1 cellular context compared by ENCODE assay signal in the genomic region with DNA sequence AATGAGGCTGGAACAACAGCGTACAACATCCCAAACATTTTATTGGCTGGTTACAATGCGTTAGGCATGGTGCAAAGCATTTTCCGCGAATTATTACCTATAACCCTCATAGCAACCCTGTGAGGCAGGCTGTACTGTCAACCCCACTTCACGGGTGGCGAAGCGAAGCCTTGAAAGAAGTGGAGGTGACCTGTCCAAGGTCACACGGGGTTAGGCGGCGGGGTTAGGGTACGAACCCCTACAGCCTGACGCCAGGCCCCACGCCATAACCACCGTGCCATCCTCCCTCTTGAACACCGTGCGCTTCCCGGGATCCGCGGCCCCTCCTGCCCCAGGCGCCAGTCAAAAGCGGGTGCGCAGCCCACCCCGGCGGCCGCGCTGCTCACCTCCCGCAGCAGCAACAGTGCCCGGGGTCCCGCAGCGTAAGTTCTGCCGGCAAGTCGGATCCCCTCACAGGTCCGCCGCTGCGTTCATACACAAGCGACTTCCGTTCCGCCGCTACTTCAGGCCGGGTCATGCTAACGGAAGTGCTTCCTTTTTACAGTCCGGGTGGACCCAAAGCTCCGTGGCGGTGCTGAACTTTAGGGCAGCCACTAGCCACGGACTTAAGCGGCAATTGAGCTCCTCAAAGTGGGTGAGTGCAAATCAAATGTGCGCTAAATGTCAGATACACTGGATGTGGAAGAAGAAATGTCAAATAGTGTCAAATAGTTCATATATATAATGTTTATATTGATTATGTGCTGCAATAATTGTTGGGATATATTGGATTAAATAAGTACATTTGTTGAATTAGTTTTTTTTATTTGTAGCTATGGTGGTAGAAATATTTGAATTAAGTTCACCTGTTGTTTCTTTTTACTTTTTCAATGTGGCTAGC.
TF ChIP-seq lines count a peak whose summit lies in the region.

A gene with protein sequence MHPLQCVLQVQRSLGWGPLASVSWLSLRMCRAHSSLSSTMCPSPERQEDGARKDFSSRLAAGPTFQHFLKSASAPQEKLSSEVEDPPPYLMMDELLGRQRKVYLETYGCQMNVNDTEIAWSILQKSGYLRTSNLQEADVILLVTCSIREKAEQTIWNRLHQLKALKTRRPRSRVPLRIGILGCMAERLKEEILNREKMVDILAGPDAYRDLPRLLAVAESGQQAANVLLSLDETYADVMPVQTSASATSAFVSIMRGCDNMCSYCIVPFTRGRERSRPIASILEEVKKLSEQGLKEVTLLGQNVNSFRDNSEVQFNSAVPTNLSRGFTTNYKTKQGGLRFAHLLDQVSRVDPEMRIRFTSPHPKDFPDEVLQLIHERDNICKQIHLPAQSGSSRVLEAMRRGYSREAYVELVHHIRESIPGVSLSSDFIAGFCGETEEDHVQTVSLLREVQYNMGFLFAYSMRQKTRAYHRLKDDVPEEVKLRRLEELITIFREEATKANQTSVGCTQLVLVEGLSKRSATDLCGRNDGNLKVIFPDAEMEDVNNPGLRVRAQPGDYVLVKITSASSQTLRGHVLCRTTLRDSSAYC (minus strand): TSS at position 478 of the 880 bp plus-strand sequence. CDS start 4,455 bp downstream, outside the sequence.

TF ChIP-seq in HEK293, 187 proteins besides CTCF, POLR2A, EP300 and RAD21 (continued from another document and continues in another):
- TF ChIP-seq, protein P1, sequence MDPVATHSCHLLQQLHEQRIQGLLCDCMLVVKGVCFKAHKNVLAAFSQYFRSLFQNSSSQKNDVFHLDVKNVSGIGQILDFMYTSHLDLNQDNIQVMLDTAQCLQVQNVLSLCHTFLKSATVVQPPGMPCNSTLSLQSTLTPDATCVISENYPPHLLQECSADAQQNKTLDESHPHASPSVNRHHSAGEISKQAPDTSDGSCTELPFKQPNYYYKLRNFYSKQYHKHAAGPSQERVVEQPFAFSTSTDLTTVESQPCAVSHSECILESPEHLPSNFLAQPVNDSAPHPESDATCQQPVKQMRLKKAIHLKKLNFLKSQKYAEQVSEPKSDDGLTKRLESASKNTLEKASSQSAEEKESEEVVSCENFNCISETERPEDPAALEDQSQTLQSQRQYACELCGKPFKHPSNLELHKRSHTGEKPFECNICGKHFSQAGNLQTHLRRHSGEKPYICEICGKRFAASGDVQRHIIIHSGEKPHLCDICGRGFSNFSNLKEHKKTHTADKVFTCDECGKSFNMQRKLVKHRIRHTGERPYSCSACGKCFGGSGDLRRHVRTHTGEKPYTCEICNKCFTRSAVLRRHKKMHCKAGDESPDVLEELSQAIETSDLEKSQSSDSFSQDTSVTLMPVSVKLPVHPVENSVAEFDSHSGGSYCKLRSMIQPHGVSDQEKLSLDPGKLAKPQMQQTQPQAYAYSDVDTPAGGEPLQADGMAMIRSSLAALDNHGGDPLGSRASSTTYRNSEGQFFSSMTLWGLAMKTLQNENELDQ (tag by site-specific recombination; IDR thresholded peaks at IDR 0.05; ENCODE audit: low read depth) = no peak
- TF ChIP-seq TRIM28 (IDR thresholded peaks at IDR 0.05; ENCODE audit: borderline replicate concordance, low read length) (peak; percentile 72; the same call in 1 of the 2 replicates), ZSCAN16 (tag by site-specific recombination; IDR thresholded peaks at IDR 0.05) (peak; percentile 46; the same call in 1 of the 2 replicates), ZNF707 (tag by site-specific recombination; IDR thresholded peaks at IDR 0.05) (no peak), KLF1 (tag by site-specific recombination; IDR thresholded peaks at IDR 0.05) (peak; percentile 12; the same call in 1 of the 2 replicates), ZNF341 (tag by site-specific recombination; IDR thresholded peaks at IDR 0.05; ENCODE audit: low read depth) (no peak), ZNF76 (tag by site-specific recombination; IDR thresholded peaks at IDR 0.05; ENCODE audit: borderline replicate concordance, low read depth) (peak; percentile 84; the same call in 1 of the 2 replicates), TCF7L2 (IDR thresholded peaks at IDR 0.05; ENCODE audit: borderline replicate concordance, low read depth, low read length) (no peak), ZNF221 (tag by site-specific recombination; IDR thresholded peaks at IDR 0.05; ENCODE audit: borderline replicate concordance) (no peak), KLF9 (tag by site-specific recombination; IDR thresholded peaks at IDR 0.05; ENCODE audit: low read depth) (peak; percentile 62), ZNF292 (tag by site-specific recombination; IDR thresholded peaks at IDR 0.05; ENCODE audit: borderline replicate concordance, low read depth) (no peak), ZNF23 (tag by site-specific recombination; IDR thresholded peaks at IDR 0.05; ENCODE audit: borderline replicate concordance) (no peak), ZNF510 (tag by site-specific recombination; IDR thresholded peaks at IDR 0.05; ENCODE audit: insufficient replicate concordance) (no peak), ZNF777 (tag by site-specific recombination; IDR thresholded peaks at IDR 0.05; ENCODE audit: borderline replicate concordance) (no peak), ZNF529 (tag by site-specific recombination; IDR thresholded peaks at IDR 0.05; ENCODE audit: insufficient replicate concordance) (no peak), ZNF184 (tag by site-specific recombination; IDR thresholded peaks at IDR 0.05) (peak; percentile 78; the same call in 1 of the 2 replicates), ZNF544 (tag by site-specific recombination; IDR thresholded peaks at IDR 0.05) (no peak), ZFP69B (tag by site-specific recombination; IDR thresholded peaks at IDR 0.05) (peak; percentile 93), ZNF791 (tag by site-specific recombination; IDR thresholded peaks at IDR 0.05) (no peak), ZIC2 (tag by site-specific recombination; IDR thresholded peaks at IDR 0.05) (peak; percentile 59), ZBTB7A (tag by site-specific recombination; IDR thresholded peaks at IDR 0.05; ENCODE audit: low read depth) (peak; percentile 76), ZNF10 (tag by site-specific recombination; IDR thresholded peaks at IDR 0.05) (no peak; the same call in 1 of the 2 replicates), ZNF571 (tag by site-specific recombination; IDR thresholded peaks at IDR 0.05) (no peak), ZNF157 (tag by site-specific recombination; IDR thresholded peaks at IDR 0.05) (no peak), ZXDB (tag by site-specific recombination; IDR thresholded peaks at IDR 0.05) (peak; percentile 97), ZNF426 (tag by site-specific recombination; IDR thresholded peaks at IDR 0.05) (no peak), KLF7 (tag by site-specific recombination; IDR thresholded peaks at IDR 0.05; ENCODE audit: borderline replicate concordance) (peak; percentile 87; the same call in 1 of the 2 replicates), ZNF394 (tag by site-specific recombination; IDR thresholded peaks at IDR 0.05; ENCODE audit: borderline replicate concordance) (peak; percentile 89), ZNF501 (tag by site-specific recombination; IDR thresholded peaks at IDR 0.05) (peak; percentile 96), YY1 (tag by site-specific recombination; IDR thresholded peaks at IDR 0.05) (peak; percentile 87), ZNF169 (tag by site-specific recombination; IDR thresholded peaks at IDR 0.05) (no peak), ZFP3 (tag by site-specific recombination; IDR thresholded peaks at IDR 0.05; ENCODE audit: low read depth) (no peak), ZNF677 (tag by site-specific recombination; IDR thresholded peaks at IDR 0.05) (no peak), ZNF155 (tag by site-specific recombination; IDR thresholded peaks at IDR 0.05) (no peak), ZNF404 (tag by site-specific recombination; IDR thresholded peaks at IDR 0.05) (no peak), ZNF561 (tag by site-specific recombination; IDR thresholded peaks at IDR 0.05; ENCODE audit: borderline replicate concordance) (peak; percentile 95; the same call in 1 of the 2 replicates), ZBTB1 (tag by site-specific recombination; IDR thresholded peaks at IDR 0.05) (0 out of 2 replicates have a peak, but pooled peaks have one; percentile 28), EGR2 (tag by site-specific recombination; IDR thresholded peaks at IDR 0.05; ENCODE audit: low read depth) (no peak), ZNF266 (tag by site-specific recombination; IDR thresholded peaks at IDR 0.05; ENCODE audit: low read depth) (no peak)
- TF ChIP-seq, protein P2, sequence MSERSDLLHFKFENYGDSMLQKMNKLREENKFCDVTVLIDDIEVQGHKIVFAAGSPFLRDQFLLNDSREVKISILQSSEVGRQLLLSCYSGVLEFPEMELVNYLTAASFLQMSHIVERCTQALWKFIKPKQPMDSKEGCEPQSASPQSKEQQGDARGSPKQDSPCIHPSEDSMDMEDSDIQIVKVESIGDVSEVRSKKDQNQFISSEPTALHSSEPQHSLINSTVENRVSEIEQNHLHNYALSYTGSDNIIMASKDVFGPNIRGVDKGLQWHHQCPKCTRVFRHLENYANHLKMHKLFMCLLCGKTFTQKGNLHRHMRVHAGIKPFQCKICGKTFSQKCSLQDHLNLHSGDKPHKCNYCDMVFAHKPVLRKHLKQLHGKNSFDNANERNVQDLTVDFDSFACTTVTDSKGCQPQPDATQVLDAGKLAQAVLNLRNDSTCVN (tag by site-specific recombination; optimal IDR thresholded peaks at IDR 0.05) = peak; percentile 48
- TF ChIP-seq, protein P3, sequence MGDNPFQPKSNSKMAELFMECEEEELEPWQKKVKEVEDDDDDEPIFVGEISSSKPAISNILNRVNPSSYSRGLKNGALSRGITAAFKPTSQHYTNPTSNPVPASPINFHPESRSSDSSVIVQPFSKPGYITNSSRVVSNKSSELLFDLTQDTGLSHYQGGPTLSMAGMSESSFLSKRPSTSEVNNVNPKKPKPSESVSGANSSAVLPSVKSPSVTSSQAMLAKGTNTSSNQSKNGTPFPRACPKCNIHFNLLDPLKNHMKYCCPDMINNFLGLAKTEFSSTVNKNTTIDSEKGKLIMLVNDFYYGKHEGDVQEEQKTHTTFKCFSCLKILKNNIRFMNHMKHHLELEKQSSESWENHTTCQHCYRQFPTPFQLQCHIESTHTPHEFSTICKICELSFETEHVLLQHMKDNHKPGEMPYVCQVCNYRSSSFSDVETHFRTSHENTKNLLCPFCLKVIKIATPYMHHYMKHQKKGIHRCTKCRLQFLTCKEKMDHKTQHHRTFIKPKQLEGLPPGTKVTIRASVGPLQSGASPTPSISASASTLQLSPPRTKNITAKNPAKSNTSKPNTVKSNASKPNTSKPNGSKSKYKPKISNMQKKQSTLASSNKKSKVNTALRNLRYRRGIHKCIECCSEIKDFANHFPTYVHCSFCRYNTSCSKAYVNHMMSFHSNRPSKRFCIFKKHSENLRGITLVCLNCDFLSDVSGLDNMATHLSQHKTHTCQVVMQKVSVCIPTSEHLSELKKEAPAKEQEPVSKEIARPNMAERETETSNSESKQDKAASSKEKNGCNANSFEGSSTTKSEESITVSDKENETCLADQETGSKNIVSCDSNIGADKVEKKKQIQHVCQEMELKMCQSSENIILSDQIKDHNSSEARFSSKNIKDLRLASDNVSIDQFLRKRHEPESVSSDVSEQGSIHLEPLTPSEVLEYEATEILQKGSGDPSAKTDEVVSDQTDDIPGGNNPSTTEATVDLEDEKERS (tag by site-specific recombination; IDR thresholded peaks at IDR 0.05) = no peak
- TF ChIP-seq, protein P4, sequence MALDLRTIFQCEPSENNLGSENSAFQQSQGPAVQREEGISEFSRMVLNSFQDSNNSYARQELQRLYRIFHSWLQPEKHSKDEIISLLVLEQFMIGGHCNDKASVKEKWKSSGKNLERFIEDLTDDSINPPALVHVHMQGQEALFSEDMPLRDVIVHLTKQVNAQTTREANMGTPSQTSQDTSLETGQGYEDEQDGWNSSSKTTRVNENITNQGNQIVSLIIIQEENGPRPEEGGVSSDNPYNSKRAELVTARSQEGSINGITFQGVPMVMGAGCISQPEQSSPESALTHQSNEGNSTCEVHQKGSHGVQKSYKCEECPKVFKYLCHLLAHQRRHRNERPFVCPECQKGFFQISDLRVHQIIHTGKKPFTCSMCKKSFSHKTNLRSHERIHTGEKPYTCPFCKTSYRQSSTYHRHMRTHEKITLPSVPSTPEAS (tag by site-specific recombination; IDR thresholded peaks at IDR 0.05) = peak; percentile 67
- TF ChIP-seq, protein P5, sequence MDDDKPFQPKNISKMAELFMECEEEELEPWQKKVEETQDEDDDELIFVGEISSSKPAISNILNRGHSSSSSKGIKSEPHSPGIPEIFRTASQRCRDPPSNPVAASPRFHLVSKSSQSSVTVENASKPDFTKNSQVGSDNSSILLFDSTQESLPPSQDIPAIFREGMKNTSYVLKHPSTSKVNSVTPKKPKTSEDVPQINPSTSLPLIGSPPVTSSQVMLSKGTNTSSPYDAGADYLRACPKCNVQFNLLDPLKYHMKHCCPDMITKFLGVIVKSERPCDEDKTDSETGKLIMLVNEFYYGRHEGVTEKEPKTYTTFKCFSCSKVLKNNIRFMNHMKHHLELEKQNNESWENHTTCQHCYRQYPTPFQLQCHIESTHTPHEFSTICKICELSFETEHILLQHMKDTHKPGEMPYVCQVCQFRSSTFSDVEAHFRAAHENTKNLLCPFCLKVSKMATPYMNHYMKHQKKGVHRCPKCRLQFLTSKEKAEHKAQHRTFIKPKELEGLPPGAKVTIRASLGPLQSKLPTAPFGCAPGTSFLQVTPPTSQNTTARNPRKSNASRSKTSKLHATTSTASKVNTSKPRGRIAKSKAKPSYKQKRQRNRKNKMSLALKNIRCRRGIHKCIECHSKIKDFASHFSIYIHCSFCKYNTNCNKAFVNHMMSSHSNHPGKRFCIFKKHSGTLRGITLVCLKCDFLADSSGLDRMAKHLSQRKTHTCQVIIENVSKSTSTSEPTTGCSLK (tag by site-specific recombination; IDR thresholded peaks at IDR 0.05) = no peak
- TF ChIP-seq, protein P6, sequence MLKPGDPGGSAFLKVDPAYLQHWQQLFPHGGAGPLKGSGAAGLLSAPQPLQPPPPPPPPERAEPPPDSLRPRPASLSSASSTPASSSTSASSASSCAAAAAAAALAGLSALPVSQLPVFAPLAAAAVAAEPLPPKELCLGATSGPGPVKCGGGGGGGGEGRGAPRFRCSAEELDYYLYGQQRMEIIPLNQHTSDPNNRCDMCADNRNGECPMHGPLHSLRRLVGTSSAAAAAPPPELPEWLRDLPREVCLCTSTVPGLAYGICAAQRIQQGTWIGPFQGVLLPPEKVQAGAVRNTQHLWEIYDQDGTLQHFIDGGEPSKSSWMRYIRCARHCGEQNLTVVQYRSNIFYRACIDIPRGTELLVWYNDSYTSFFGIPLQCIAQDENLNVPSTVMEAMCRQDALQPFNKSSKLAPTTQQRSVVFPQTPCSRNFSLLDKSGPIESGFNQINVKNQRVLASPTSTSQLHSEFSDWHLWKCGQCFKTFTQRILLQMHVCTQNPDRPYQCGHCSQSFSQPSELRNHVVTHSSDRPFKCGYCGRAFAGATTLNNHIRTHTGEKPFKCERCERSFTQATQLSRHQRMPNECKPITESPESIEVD (tag by site-specific recombination; IDR thresholded peaks at IDR 0.05) = no peak
- TF ChIP-seq, protein P7, sequence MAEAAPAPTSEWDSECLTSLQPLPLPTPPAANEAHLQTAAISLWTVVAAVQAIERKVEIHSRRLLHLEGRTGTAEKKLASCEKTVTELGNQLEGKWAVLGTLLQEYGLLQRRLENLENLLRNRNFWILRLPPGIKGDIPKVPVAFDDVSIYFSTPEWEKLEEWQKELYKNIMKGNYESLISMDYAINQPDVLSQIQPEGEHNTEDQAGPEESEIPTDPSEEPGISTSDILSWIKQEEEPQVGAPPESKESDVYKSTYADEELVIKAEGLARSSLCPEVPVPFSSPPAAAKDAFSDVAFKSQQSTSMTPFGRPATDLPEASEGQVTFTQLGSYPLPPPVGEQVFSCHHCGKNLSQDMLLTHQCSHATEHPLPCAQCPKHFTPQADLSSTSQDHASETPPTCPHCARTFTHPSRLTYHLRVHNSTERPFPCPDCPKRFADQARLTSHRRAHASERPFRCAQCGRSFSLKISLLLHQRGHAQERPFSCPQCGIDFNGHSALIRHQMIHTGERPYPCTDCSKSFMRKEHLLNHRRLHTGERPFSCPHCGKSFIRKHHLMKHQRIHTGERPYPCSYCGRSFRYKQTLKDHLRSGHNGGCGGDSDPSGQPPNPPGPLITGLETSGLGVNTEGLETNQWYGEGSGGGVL (tag by site-specific recombination; IDR thresholded peaks at IDR 0.05) = no peak
